9 cellular contexts compared by ENCODE assay signal in the genomic region with DNA sequence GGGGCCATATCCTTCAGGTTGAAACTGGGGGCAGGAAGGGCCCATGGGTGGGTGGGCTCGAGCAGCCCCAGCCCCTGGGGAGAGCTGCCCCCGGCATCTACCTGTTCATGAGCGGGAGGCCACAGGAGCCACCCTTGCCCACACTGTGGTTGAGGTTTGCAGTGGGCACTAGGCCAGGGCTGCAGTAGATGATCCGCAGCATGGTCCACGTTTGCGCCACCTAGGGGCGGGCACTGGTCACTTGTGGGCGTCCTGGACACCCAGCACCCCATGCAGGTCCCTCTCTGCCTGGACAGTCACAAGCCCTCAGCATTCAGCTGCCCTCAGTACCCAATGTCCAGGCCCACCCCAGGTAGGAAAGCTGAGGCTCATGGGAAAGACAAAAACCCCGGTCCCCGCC. TPM values are rescaled to one million over a fixed set of nuclear protein-coding genes. Genes with fewer than 3 reads are reported as not detected.
A peak's percentile ranks its signal among the peaks of the same experiment; 100 is the strongest.
DNase-seq lines count a peak whose midpoint lies in the region; TF ChIP-seq lines count a peak whose summit lies in the region.
"Had no signal": no experiment of that assay in that cellular context is flagged by ENCODE, and none has a peak within 500 bp of the region (broad histone marks: within the 10 kb centered on the region; RNA-seq: fewer than 3 reads in every experiment).

No MANE protein-coding gene starts in this region.

- peak; percentile 22; the same call in 1 of the 2 replicates for TF ChIP-seq CTCF in OCI-LY1 (IDR thresholded peaks at IDR 0.05; ENCODE audit: low read length)
- peak; percentile 71 for TF ChIP-seq CTCF in endodermal cell (conservative IDR thresholded peaks at IDR 0.05)
- TF ChIP-seq CTCF in thyroid gland (IDR thresholded peaks at IDR 0.05): peak in 1 of 6 experiments; percentile 19

- H3K36me3 ChIP-seq in OCI-LY1 (ENCODE audit: insufficient read depth, low read length) (peaks cover 38% of the 10 kb centered on the region), endodermal cell (ENCODE audit: control insufficient read depth, insufficient read depth, low read length) (peaks cover 36% of the 10 kb centered on the region), thyroid gland (peaks cover 18 to 20% of the 10 kb centered on the region in 2 donors)
- H3K36me3 ChIP-seq in effector memory CD4-positive, alpha-beta T cell (ENCODE audit: control insufficient read depth, insufficient read depth, low read length): peaks cover 20% of the 10 kb centered on the region

- H3K9ac ChIP-seq in OCI-LY1 (ENCODE audit: low read length) (no peak overlapping the region), endodermal cell (ENCODE audit: extremely low read depth, low read length, poor library complexity, severe bottlenecking) (no peak overlapping the region)

- H3K4me3 ChIP-seq in OCI-LY1 (ENCODE audit: low read depth, low read length, poor library complexity, severe bottlenecking) (no peak overlapping the region), endodermal cell (ENCODE audit: low read length) (no peak overlapping the region), thyroid gland (replicated peaks in 1 of 3) (no peak overlapping the region)
- H3K4me3 ChIP-seq in effector memory CD4-positive, alpha-beta T cell (ENCODE audit: insufficient read depth, low read depth, low read length, poor library complexity, severe bottlenecking): no peak overlapping the region

- no peaks in the 10 kb centered on the region for H3K27me3 Mint-ChIP-seq in activated naive CD4-positive, alpha-beta T cell treated with anti-CD3 and anti-CD28 coated beads, Interleukin-2, amount 10 ng/mL, durations not matched to agents 7 days and 5 days
- peaks cover 4% of the 10 kb centered on the region for H3K27me3 Mint-ChIP-seq in endodermal cell (ENCODE audit: insufficient read depth)

- WGBS in endodermal cell (ENCODE audit: insufficient coverage in 1 of 2, insufficient read length in 1 of 2), 2 experiments: 85 to 86% methylated on average over 9 to 10 of the region's 10 CpGs
- 89 to 100% methylated on average over 3 to 5 of the region's 10 CpGs for WGBS in thyroid gland, 2 donors

- DNase-seq in activated naive CD4-positive, alpha-beta T cell treated with anti-CD3 and anti-CD28 coated beads, Interleukin-2, amount 10 ng/mL, durations not matched to agents 7 days and 5 days: no peak
- DNase-seq in activated naive CD4-positive, alpha-beta T cell (lab: John Stamatoyannopoulos, UW): no peak
- peak; percentile 84 for DNase-seq in endodermal cell
- DNase-seq in thyroid gland: peak; percentile 37 to 41
- no peak for DNase-seq in effector memory CD4-positive, alpha-beta T cell
- DNase-seq in middle frontal gyrus (ENCODE audit: extremely low spot score, low spot score): no peak
- no peak for DNase-seq in iPS-NIHi7 (ENCODE audit: extremely low spot score)

- H3K4me1 ChIP-seq in OCI-LY1 (ENCODE audit: insufficient read depth, low read length, severe bottlenecking) (peaks cover 58% of the 10 kb centered on the region), endodermal cell (ENCODE audit: control insufficient read depth, insufficient read depth, low read length) (peaks cover 23% of the 10 kb centered on the region), thyroid gland (peaks cover 33 to 58% of the 10 kb centered on the region in 2 donors)
- H3K4me1 ChIP-seq in effector memory CD4-positive, alpha-beta T cell (ENCODE audit: control insufficient read depth, insufficient read depth, low read length, poor library complexity, severe bottlenecking): peaks cover 42% of the 10 kb centered on the region

- H2AFZ ChIP-seq in OCI-LY1 (ENCODE audit: low read length): no peak overlapping the region

- H3K9me3 ChIP-seq in OCI-LY1 (ENCODE audit: low read length) (no peaks in the 10 kb centered on the region), endodermal cell (ENCODE audit: control insufficient read depth, low read length) (no peaks in the 10 kb centered on the region), thyroid gland (no peaks in the 10 kb centered on the region)
- no peaks in the 10 kb centered on the region for H3K9me3 ChIP-seq in effector memory CD4-positive, alpha-beta T cell (ENCODE audit: control insufficient read depth, low read length)

- peak overlapping the region; percentile 28 for H3K27ac Mint-ChIP-seq in activated naive CD4-positive, alpha-beta T cell treated with anti-CD3 and anti-CD28 coated beads, Interleukin-2, amount 10 ng/mL, durations not matched to agents 7 days and 5 days
- H3K27ac Mint-ChIP-seq in endodermal cell: no peak overlapping the region
- H3K27ac Mint-ChIP-seq: activated T-cell treated with anti-CD3 and anti-CD28 coated beads, Interleukin-2, amount 50 U/mL, for 72 hours had no signal

- no peaks in the 10 kb centered on the region for H3K9me3 Mint-ChIP-seq in activated naive CD4-positive, alpha-beta T cell treated with anti-CD3 and anti-CD28 coated beads, Interleukin-2, amount 10 ng/mL, durations not matched to agents 7 days and 5 days
- no peaks in the 10 kb centered on the region for H3K9me3 Mint-ChIP-seq in endodermal cell
- H3K9me3 Mint-ChIP-seq: activated T-cell treated with anti-CD3 and anti-CD28 coated beads, Interleukin-2, amount 50 U/mL, for 72 hours had no signal

- H4K20me1 ChIP-seq in OCI-LY1 (ENCODE audit: insufficient read depth, low read length): no peaks in the 10 kb centered on the region

- H3K79me2 ChIP-seq in OCI-LY1 (ENCODE audit: insufficient read depth, low read length): 0 out of 2 replicates have a peak, but pooled peaks cover 5% of the 10 kb centered on the region

- H3K4me2 ChIP-seq in OCI-LY1 (ENCODE audit: low read length): no peak overlapping the region

- H3K27ac ChIP-seq in OCI-LY1 (ENCODE audit: low read depth, low read length, poor library complexity, severe bottlenecking) (no peak overlapping the region), endodermal cell (ENCODE audit: low read depth, low read length) (no peak overlapping the region), thyroid gland (no peak overlapping the region)
- H3K27ac ChIP-seq in effector memory CD4-positive, alpha-beta T cell (ENCODE audit: insufficient read depth, low read length, poor library complexity, severe bottlenecking): no peak overlapping the region

- H3K9me2 ChIP-seq in OCI-LY1 (ENCODE audit: low read depth, low read length): no peaks in the 10 kb centered on the region

- peaks cover 45% of the 10 kb centered on the region for H3K4me1 Mint-ChIP-seq in activated naive CD4-positive, alpha-beta T cell treated with anti-CD3 and anti-CD28 coated beads, Interleukin-2, amount 10 ng/mL, durations not matched to agents 7 days and 5 days
- H3K4me1 Mint-ChIP-seq in endodermal cell: peaks cover 16% of the 10 kb centered on the region

- TF ChIP-seq POLR2A in thyroid gland (IDR thresholded peaks at IDR 0.05): no peak

- H3K36me3 Mint-ChIP-seq in activated naive CD4-positive, alpha-beta T cell treated with anti-CD3 and anti-CD28 coated beads, Interleukin-2, amount 10 ng/mL, durations not matched to agents 7 days and 5 days: peaks cover 21% of the 10 kb centered on the region
- peaks cover 35% of the 10 kb centered on the region for H3K36me3 Mint-ChIP-seq in endodermal cell (ENCODE audit: low read depth)

- intact Hi-C loops in thyroid gland (cut with DNase I): no loop called here

- CTCF ChIA-PET in activated naive CD4-positive, alpha-beta T cell treated with anti-CD3 and anti-CD28 coated beads, Interleukin-2, amount 10 ng/mL, durations not matched to agents 7 days and 5 days (lab: Charles Lee): no interaction called here

- no peaks in the 10 kb centered on the region for H3F3A ChIP-seq in OCI-LY1 (ENCODE audit: insufficient read depth, low read length)

- no peaks in the 10 kb centered on the region for H3K27me3 ChIP-seq in OCI-LY1 (ENCODE audit: insufficient read depth, low read length)
- peaks cover 4% of the 10 kb centered on the region for H3K27me3 ChIP-seq in endodermal cell (ENCODE audit: control insufficient read depth, insufficient read depth, low read length, poor library complexity, severe bottlenecking)
- H3K27me3 ChIP-seq in thyroid gland: no peaks in the 10 kb centered on the region
- no peaks in the 10 kb centered on the region for H3K27me3 ChIP-seq in effector memory CD4-positive, alpha-beta T cell (replicated peaks; ENCODE audit: control insufficient read depth, insufficient read depth, low read length, poor library complexity, severe bottlenecking)

- peak overlapping the region; percentile 21 for H3K4me3 Mint-ChIP-seq in activated naive CD4-positive, alpha-beta T cell treated with anti-CD3 and anti-CD28 coated beads, Interleukin-2, amount 10 ng/mL, durations not matched to agents 7 days and 5 days
- H3K4me3 Mint-ChIP-seq in endodermal cell: peak overlapping the region; percentile 24

RNA-seq across cellular contexts. Expression of a gene that starts 1.8 kb away (rescaled TPM):
- total RNA-seq in endodermal cell (10 to 100 TPM; 48.8 to 55.6 TPM), thyroid gland (100 to 1,000 TPM in 3 of 4 donors, 10 to 100 TPM in 1; 72.8 to 156 (median 124) TPM)
- polyA plus RNA-seq in endodermal cell (2013, experiment 1 of 2): 43.9 TPM
- 39.3 TPM for polyA plus RNA-seq in endodermal cell (2013, experiment 2 of 2)

RNA-seq across cellular contexts. Expression of a gene that starts 4.2 kb away (rescaled TPM):
- total RNA-seq in endodermal cell: 10 to 100 TPM; 20.8 to 21.5 TPM
- 13.9 TPM for polyA plus RNA-seq in endodermal cell (2013, experiment 1 of 2)
- polyA plus RNA-seq in endodermal cell (2013, experiment 2 of 2): 12.5 TPM
- total RNA-seq in thyroid gland: 10 to 100 TPM; 13.3 to 20.1 (median 17.6) TPM

RNA-seq across cellular contexts. Expression of a gene that starts 5.8 kb away (rescaled TPM):
- total RNA-seq in endodermal cell (100 to 1,000 TPM; 105 to 124 TPM), thyroid gland (100 to 1,000 TPM; 134 to 206 (median 162) TPM)
- polyA plus RNA-seq in endodermal cell (2013, experiment 1 of 2): 68.0 TPM
- 67.5 TPM for polyA plus RNA-seq in endodermal cell (2013, experiment 2 of 2)

RNA-seq across cellular contexts. Expression of a gene that starts 10.5 kb away (rescaled TPM):
- total RNA-seq in endodermal cell (1 to 10 TPM; 3.7 to 5.1 TPM), thyroid gland (under 1 TPM in 3 of 4 donors, not detected in 1; 0.27 to 0.63 (median 0.56) TPM)
- 4.2 TPM for polyA plus RNA-seq in endodermal cell (2013, experiment 1 of 2)
- polyA plus RNA-seq in endodermal cell (2013, experiment 2 of 2): 2.2 TPM

RNA-seq across cellular contexts. Expression of a gene that starts 18.0 kb away (rescaled TPM):
- total RNA-seq in endodermal cell (100 to 1,000 TPM; 180 to 193 TPM), thyroid gland (10 to 100 TPM; 49.7 to 81.8 (median 57.6) TPM)
- 121 TPM for polyA plus RNA-seq in endodermal cell (2013, experiment 1 of 2)
- polyA plus RNA-seq in endodermal cell (2013, experiment 2 of 2): 103 TPM

Comparison
In these comparisons a context has a peak if more than half of its experiments do, and no peak if none do; other contexts are left out.
1. DNase-seq: peak in endodermal cell (single experiment) and thyroid gland (2 of 2); none in activated naive CD4-positive, alpha-beta T cell treated with anti-CD3 and anti-CD28 coated beads, Interleukin-2, amount 10 ng/mL, durations not matched to agents 7 days and 5 days (single experiment), activated naive CD4-positive, alpha-beta T cell (0 of 4), effector memory CD4-positive, alpha-beta T cell (0 of 3), middle frontal gyrus (single experiment) and iPS-NIHi7 (single experiment).